Comparison of ENCODE assay signal across 43 cellular contexts in genomic region chr17:74977802-74978201, GRCh38. TPM values are rescaled to one million over a fixed set of nuclear protein-coding genes. Genes with fewer than 3 reads are reported as not detected.
"Had no signal": no experiment of that assay in that cellular context is flagged by ENCODE, and none has a peak within 500 bp of the region (broad histone marks: within the 10 kb centered on the region; RNA-seq: fewer than 3 reads in every experiment).

No MANE protein-coding gene starts in this region.

- H3K36me3 Mint-ChIP-seq: activated CD4-positive, alpha-beta memory T cell treated with anti-CD3 and anti-CD28 coated beads for 36 hours; activated CD8-positive, alpha-beta memory T cell treated with anti-CD3 and anti-CD28 coated beads, Interleukin-2, amount 10 ng/mL, durations not matched to agents 7 days and 5 days; activated naive CD4-positive, alpha-beta T cell treated with anti-CD3 and anti-CD28 coated beads, Interleukin-2, amount 50 U/mL, for 24 hours; activated naive CD8-positive, alpha-beta T cell treated with anti-CD3 and anti-CD28 coated beads for 36 hours; brain had no signal

- H3K27ac ChIP-seq: adrenal gland, breast epithelium, cardiac muscle cell, colonic mucosa, epithelial cell of prostate, esophagus squamous epithelium, gastroesophageal sphincter, WERI-Rb-1 had no signal

- H3K4me3 Mint-ChIP-seq: activated B cell treated with CpG ODN at 0.5 μM for 24 hours; activated CD4-positive, alpha-beta memory T cell treated with anti-CD3 and anti-CD28 coated beads for 36 hours; activated CD4-positive, alpha-beta T cell treated with anti-CD3 and anti-CD28 coated beads for 36 hours; activated CD4-positive, alpha-beta T cell treated with anti-CD3 and anti-CD28 coated beads, Interleukin-2, amount 10 ng/mL, durations not matched to agents 24 days and 14 days; activated CD8-positive, alpha-beta memory T cell treated with anti-CD3 and anti-CD28 coated beads, Interleukin-2, amount 10 ng/mL, durations not matched to agents 7 days and 5 days; activated CD8-positive, alpha-beta T cell treated with anti-CD3 and anti-CD28 coated beads, Interleukin-2, amount 10 ng/mL, durations not matched to agents 7 days and 5 days; activated naive CD4-positive, alpha-beta T cell treated with anti-CD3 and anti-CD28 coated beads for 36 hours; activated naive CD4-positive, alpha-beta T cell treated with anti-CD3 and anti-CD28 coated beads, Interleukin-2, amount 50 U/mL, for 24 hours; activated naive CD8-positive, alpha-beta T cell treated with anti-CD3 and anti-CD28 coated beads for 36 hours; activated naive CD8-positive, alpha-beta T cell treated with anti-CD3 and anti-CD28 coated beads, Interleukin-2, amount 50 U/mL, for 24 hours; activated T-helper 1 cell treated with anti-CD3 and anti-CD28 coated beads, Interleukin-12 subunit alpha, Interleukin-12 subunit beta, Interleukin-2, Interleukin-4 antibody, amounts not matched to agents 30 ng/mL and 10 ng/mL and 1 ng/mL, durations not matched to agents 14 hours and 24 hours and 36 hours; T-helper 17 cell; T-helper 2 cell treated with Interferon-gamma antibody and Interleukin-4, amounts not matched to agents 5 μg/mL and 100 μg/mL, for 36 hours had no signal

- H3K36me3 ChIP-seq: adrenal gland, breast epithelium, cardiac muscle cell, colonic mucosa, esophagus squamous epithelium, gastroesophageal sphincter, WERI-Rb-1 had no signal

- DNase-seq: activated B cell treated with CpG ODN at 0.5 μM for 24 hours; activated CD4-positive, alpha-beta memory T cell treated with anti-CD3 and anti-CD28 coated beads for 36 hours; activated CD4-positive, alpha-beta T cell treated with anti-CD3 and anti-CD28 coated beads for 36 hours; activated CD4-positive, alpha-beta T cell treated with anti-CD3 and anti-CD28 coated beads, Interleukin-2, amount 10 ng/mL, durations not matched to agents 24 days and 14 days; activated CD8-positive, alpha-beta memory T cell treated with anti-CD3 and anti-CD28 coated beads, Interleukin-2, amount 10 ng/mL, durations not matched to agents 7 days and 5 days; activated CD8-positive, alpha-beta memory T cell treated with anti-CD3 and anti-CD28 coated beads, Interleukin-2, amount 50 U/mL, for 4 hours; activated CD8-positive, alpha-beta T cell treated with anti-CD3 and anti-CD28 coated beads, Interleukin-2, amount 10 ng/mL, durations not matched to agents 7 days and 5 days; activated effector memory CD4-positive, alpha-beta T cell treated with anti-CD3 and anti-CD28 coated beads, Interleukin-2, amount 50 U/mL, for 16 hours; activated naive CD4-positive, alpha-beta T cell treated with anti-CD3 and anti-CD28 coated beads for 36 hours; activated naive CD8-positive, alpha-beta T cell treated with anti-CD3 and anti-CD28 coated beads for 36 hours; activated naive CD8-positive, alpha-beta T cell treated with anti-CD3 and anti-CD28 coated beads, Interleukin-2, amount 50 U/mL, for 24 hours; activated T-cell treated with anti-CD3 and anti-CD28 coated beads, Interleukin-2, amount 50 U/mL, for 1 hour; activated T-cell treated with anti-CD3 and anti-CD28 coated beads, Interleukin-2, amount 50 U/mL, for 48 hours; adrenal gland; amygdala; aorta; central memory CD4-positive, alpha-beta T cell; cerebellar nuclear complex; colonic mucosa; effector CD8-positive, alpha-beta T cell; esophagus squamous epithelium; foreskin melanocyte; T-helper 1 cell; T-helper 17 cell; T1000; WERI-Rb-1 had no signal

- H3K9me3 ChIP-seq: adrenal gland, breast epithelium, colonic mucosa, esophagus squamous epithelium, gastroesophageal sphincter had no signal

- H3K27me3 ChIP-seq: adrenal gland, breast epithelium, colonic mucosa had no signal

- FAIRE-seq: endometrium had no signal

- H3K27me3 Mint-ChIP-seq: activated naive CD4-positive, alpha-beta T cell treated with anti-CD3 and anti-CD28 coated beads, Interleukin-2, amount 50 U/mL, for 24 hours had no signal

- ATAC-seq: activated CD4-positive, alpha-beta T cell treated with anti-CD3 and anti-CD28 coated beads for 36 hours; activated CD4-positive, CD25-positive, alpha-beta regulatory T cell treated with anti-CD3 and anti-CD28 coated beads, Interleukin-2, amount 50 U/mL, for 24 hours; activated CD8-positive, alpha-beta memory T cell treated with anti-CD3 and anti-CD28 coated beads, Interleukin-2, amount 10 ng/mL, durations not matched to agents 7 days and 5 days; activated CD8-positive, alpha-beta T cell treated with anti-CD3 and anti-CD28 coated beads, Interleukin-2, amount 10 ng/mL, durations not matched to agents 7 days and 5 days; activated naive CD8-positive, alpha-beta T cell treated with anti-CD3 and anti-CD28 coated beads, Interleukin-2, amount 50 U/mL, for 24 hours; gastroesophageal sphincter; T-helper 17 cell had no signal

- H3K4me3 ChIP-seq: adrenal gland, breast epithelium, cardiac muscle cell, colonic mucosa, esophagus squamous epithelium, gastroesophageal sphincter had no signal

- H3K27ac Mint-ChIP-seq: activated B cell treated with CpG ODN at 0.5 μM for 24 hours; activated CD4-positive, alpha-beta memory T cell treated with anti-CD3 and anti-CD28 coated beads for 36 hours; activated CD4-positive, alpha-beta T cell treated with anti-CD3 and anti-CD28 coated beads for 36 hours; activated CD4-positive, alpha-beta T cell treated with anti-CD3 and anti-CD28 coated beads, Interleukin-2, amount 10 ng/mL, durations not matched to agents 24 days and 14 days; activated CD8-positive, alpha-beta memory T cell treated with anti-CD3 and anti-CD28 coated beads, Interleukin-2, amount 10 ng/mL, durations not matched to agents 7 days and 5 days; activated CD8-positive, alpha-beta T cell treated with anti-CD3 and anti-CD28 coated beads, Interleukin-2, amount 10 ng/mL, durations not matched to agents 7 days and 5 days; activated naive CD4-positive, alpha-beta T cell treated with anti-CD3 and anti-CD28 coated beads for 36 hours; activated naive CD4-positive, alpha-beta T cell treated with anti-CD3 and anti-CD28 coated beads, Interleukin-2, amount 50 U/mL, for 24 hours; activated naive CD8-positive, alpha-beta T cell treated with anti-CD3 and anti-CD28 coated beads for 36 hours; activated naive CD8-positive, alpha-beta T cell treated with anti-CD3 and anti-CD28 coated beads, Interleukin-2, amount 50 U/mL, for 24 hours; activated T-helper 1 cell treated with anti-CD3 and anti-CD28 coated beads, Interleukin-12 subunit alpha, Interleukin-12 subunit beta, Interleukin-2, Interleukin-4 antibody, amounts not matched to agents 30 ng/mL and 10 ng/mL and 1 ng/mL, durations not matched to agents 14 hours and 24 hours and 36 hours; activated T-helper 2 cell treated with anti-CD3 and anti-CD28 coated beads, Interferon-gamma antibody, Interleukin-2, Interleukin-4, amounts not matched to agents 10 μg/mL and 5 μg/mL and 100 μg/mL, durations not matched to agents 14 hours and 24 hours and 36 hours; brain; T-helper 17 cell; T-helper 2 cell treated with Interferon-gamma antibody and Interleukin-4, amounts not matched to agents 5 μg/mL and 100 μg/mL, for 36 hours had no signal

- H3K9me3 Mint-ChIP-seq: activated B cell treated with CpG ODN at 0.5 μM for 24 hours; activated CD4-positive, alpha-beta memory T cell treated with anti-CD3 and anti-CD28 coated beads for 36 hours; activated CD4-positive, alpha-beta T cell treated with anti-CD3 and anti-CD28 coated beads, Interleukin-2, amount 10 ng/mL, durations not matched to agents 24 days and 14 days; activated naive CD4-positive, alpha-beta T cell treated with anti-CD3 and anti-CD28 coated beads for 36 hours; activated naive CD4-positive, alpha-beta T cell treated with anti-CD3 and anti-CD28 coated beads, Interleukin-2, amount 50 U/mL, for 24 hours; activated naive CD8-positive, alpha-beta T cell treated with anti-CD3 and anti-CD28 coated beads for 36 hours; activated naive CD8-positive, alpha-beta T cell treated with anti-CD3 and anti-CD28 coated beads, Interleukin-2, amount 50 U/mL, for 24 hours; activated T-helper 1 cell treated with anti-CD3 and anti-CD28 coated beads, Interleukin-12 subunit alpha, Interleukin-12 subunit beta, Interleukin-2, Interleukin-4 antibody, amounts not matched to agents 30 ng/mL and 10 ng/mL and 1 ng/mL, durations not matched to agents 14 hours and 24 hours and 36 hours; activated T-helper 2 cell treated with anti-CD3 and anti-CD28 coated beads, Interferon-gamma antibody, Interleukin-2, Interleukin-4, amounts not matched to agents 10 μg/mL and 5 μg/mL and 100 μg/mL, durations not matched to agents 14 hours and 24 hours and 36 hours; T-helper 2 cell treated with Interferon-gamma antibody and Interleukin-4, amounts not matched to agents 5 μg/mL and 100 μg/mL, for 36 hours had no signal

RNA-seq across cellular contexts. Expression of gene HID1, which starts 5.2 kb away (rescaled TPM):
- total RNA-seq: activated CD4-positive, alpha-beta T cell treated with anti-CD3 and anti-CD28 coated beads, Interleukin-2, amount 10 ng/mL, durations not matched to agents 24 days and 14 days; activated CD8-positive, alpha-beta memory T cell treated with anti-CD3 and anti-CD28 coated beads, Interleukin-2, amount 10 ng/mL, durations not matched to agents 7 days and 5 days had no signal

RNA-seq across cellular contexts. Expression of gene CDR2L, which starts 9.6 kb away (rescaled TPM):
- total RNA-seq: activated B cell treated with CpG ODN at 0.5 μM for 24 hours had no signal

RNA-seq across cellular contexts. Expression of gene OTOP3, which starts 42.1 kb away (rescaled TPM):
- total RNA-seq: activated B cell treated with CpG ODN at 0.5 μM for 24 hours; activated CD4-positive, alpha-beta memory T cell treated with anti-CD3 and anti-CD28 coated beads for 36 hours; activated CD4-positive, alpha-beta T cell treated with anti-CD3 and anti-CD28 coated beads for 36 hours; activated CD4-positive, alpha-beta T cell treated with anti-CD3 and anti-CD28 coated beads, Interleukin-2, amount 10 ng/mL, durations not matched to agents 24 days and 14 days; activated CD8-positive, alpha-beta memory T cell treated with anti-CD3 and anti-CD28 coated beads for 36 hours; activated CD8-positive, alpha-beta memory T cell treated with anti-CD3 and anti-CD28 coated beads, Interleukin-2, amount 10 ng/mL, durations not matched to agents 7 days and 5 days; activated CD8-positive, alpha-beta T cell treated with anti-CD3 and anti-CD28 coated beads, Interleukin-2, amount 10 ng/mL, durations not matched to agents 7 days and 5 days; activated naive CD4-positive, alpha-beta T cell treated with anti-CD3 and anti-CD28 coated beads for 36 hours; activated naive CD8-positive, alpha-beta T cell treated with anti-CD3 and anti-CD28 coated beads for 36 hours; activated T-helper 1 cell treated with anti-CD3 and anti-CD28 coated beads, Interleukin-12 subunit alpha, Interleukin-12 subunit beta, Interleukin-2, Interleukin-4 antibody, amounts not matched to agents 30 ng/mL and 10 ng/mL and 1 ng/mL, durations not matched to agents 14 hours and 24 hours and 36 hours; activated T-helper 2 cell treated with anti-CD3 and anti-CD28 coated beads, Interferon-gamma antibody, Interleukin-2, Interleukin-4, amounts not matched to agents 10 μg/mL and 5 μg/mL and 100 μg/mL, durations not matched to agents 14 hours and 24 hours and 36 hours; adrenal gland; aorta; breast epithelium; cardiac muscle cell; dermis microvascular lymphatic vessel endothelial cell; endothelial cell of umbilical vein; fibroblast of lung; fibroblast of villous mesenchyme; glomerular endothelial cell; T-helper 17 cell had no signal
- polyA plus RNA-seq: adrenal gland, cardiac muscle cell, endothelial cell of umbilical vein, fibroblast of lung had no signal

RNA-seq across cellular contexts. Expression of gene OTOP2, which starts 53.7 kb away (rescaled TPM):
- total RNA-seq: activated B cell treated with CpG ODN at 0.5 μM for 24 hours; activated CD4-positive, alpha-beta memory T cell treated with anti-CD3 and anti-CD28 coated beads for 36 hours; activated CD4-positive, alpha-beta T cell treated with anti-CD3 and anti-CD28 coated beads for 36 hours; activated CD4-positive, alpha-beta T cell treated with anti-CD3 and anti-CD28 coated beads, Interleukin-2, amount 10 ng/mL, durations not matched to agents 24 days and 14 days; activated CD8-positive, alpha-beta memory T cell treated with anti-CD3 and anti-CD28 coated beads for 36 hours; activated CD8-positive, alpha-beta memory T cell treated with anti-CD3 and anti-CD28 coated beads, Interleukin-2, amount 10 ng/mL, durations not matched to agents 7 days and 5 days; activated CD8-positive, alpha-beta T cell treated with anti-CD3 and anti-CD28 coated beads, Interleukin-2, amount 10 ng/mL, durations not matched to agents 7 days and 5 days; activated naive CD4-positive, alpha-beta T cell treated with anti-CD3 and anti-CD28 coated beads for 36 hours; activated naive CD8-positive, alpha-beta T cell treated with anti-CD3 and anti-CD28 coated beads for 36 hours; activated T-helper 1 cell treated with anti-CD3 and anti-CD28 coated beads, Interleukin-12 subunit alpha, Interleukin-12 subunit beta, Interleukin-2, Interleukin-4 antibody, amounts not matched to agents 30 ng/mL and 10 ng/mL and 1 ng/mL, durations not matched to agents 14 hours and 24 hours and 36 hours; activated T-helper 2 cell treated with anti-CD3 and anti-CD28 coated beads, Interferon-gamma antibody, Interleukin-2, Interleukin-4, amounts not matched to agents 10 μg/mL and 5 μg/mL and 100 μg/mL, durations not matched to agents 14 hours and 24 hours and 36 hours; adrenal gland; aorta; cardiac muscle cell; dermis microvascular lymphatic vessel endothelial cell; endothelial cell of umbilical vein; fibroblast of lung; fibroblast of villous mesenchyme; gastroesophageal sphincter; glomerular endothelial cell; T-helper 17 cell had no signal
- polyA plus RNA-seq: cardiac muscle cell, endothelial cell of umbilical vein, fibroblast of lung had no signal
